Comparison of ENCODE assay signal across 28 cellular contexts in genomic region chr3:42152193-42152592, GRCh38.
"Had no signal": no experiment of that assay in that cellular context is flagged by ENCODE, and none has a peak within 500 bp of the region (broad histone marks: within the 10 kb centered on the region; RNA-seq: fewer than 3 reads in every experiment).

No MANE protein-coding gene starts in this region.

- H3K4me1 ChIP-seq: SJSA1 had no signal

- H3K9me3 Mint-ChIP-seq: activated B cell treated with CpG ODN at 0.5 μM for 24 hours; activated CD4-positive, alpha-beta T cell treated with anti-CD3 and anti-CD28 coated beads, Interleukin-2, amount 10 ng/mL, durations not matched to agents 24 days and 14 days; activated naive CD4-positive, alpha-beta T cell treated with anti-CD3 and anti-CD28 coated beads, Interleukin-2, amount 50 U/mL, for 24 hours; activated T-cell treated with anti-CD3 and anti-CD28 coated beads, Interleukin-2, amount 50 U/mL, for 24 hours; activated T-helper 1 cell treated with anti-CD3 and anti-CD28 coated beads, Interleukin-12 subunit alpha, Interleukin-12 subunit beta, Interleukin-2, Interleukin-4 antibody, amounts not matched to agents 30 ng/mL and 10 ng/mL and 1 ng/mL, durations not matched to agents 14 hours and 24 hours and 36 hours; central memory CD8-positive, alpha-beta T cell; T-helper 1 cell treated with Interleukin-12 subunit alpha and Interleukin-12 subunit beta and Interleukin-4 antibody, amounts not matched to agents 30 μg/mL and 1 μg/mL, for 36 hours had no signal

- H3K36me3 Mint-ChIP-seq: activated CD8-positive, alpha-beta memory T cell treated with anti-CD3 and anti-CD28 coated beads, Interleukin-2, amount 10 ng/mL, durations not matched to agents 7 days and 5 days; activated naive CD4-positive, alpha-beta T cell treated with anti-CD3 and anti-CD28 coated beads, Interleukin-2, amount 50 U/mL, for 24 hours had no signal

- H3K27me3 Mint-ChIP-seq: activated B cell treated with CpG ODN at 0.5 μM for 24 hours; activated CD4-positive, alpha-beta T cell treated with anti-CD3 and anti-CD28 coated beads, Interleukin-2, amount 10 ng/mL, durations not matched to agents 24 days and 14 days; activated CD8-positive, alpha-beta memory T cell treated with anti-CD3 and anti-CD28 coated beads, Interleukin-2, amount 10 ng/mL, durations not matched to agents 7 days and 5 days; activated naive CD4-positive, alpha-beta T cell treated with anti-CD3 and anti-CD28 coated beads, Interleukin-2, amount 50 U/mL, for 24 hours; activated T-cell treated with anti-CD3 and anti-CD28 coated beads, Interleukin-2, amount 50 U/mL, for 24 hours; central memory CD8-positive, alpha-beta T cell had no signal

- ATAC-seq: activated CD8-positive, alpha-beta memory T cell treated with anti-CD3 and anti-CD28 coated beads, Interleukin-2, amount 10 ng/mL, durations not matched to agents 7 days and 5 days; SK-N-SH treated with all-trans-retinoic acid at 6 μM for 48 hours had no signal

- H3K4me3 Mint-ChIP-seq: activated B cell treated with CpG ODN at 0.5 μM for 24 hours; activated CD4-positive, alpha-beta T cell treated with anti-CD3 and anti-CD28 coated beads, Interleukin-2, amount 10 ng/mL, durations not matched to agents 24 days and 14 days; activated CD8-positive, alpha-beta memory T cell treated with anti-CD3 and anti-CD28 coated beads, Interleukin-2, amount 10 ng/mL, durations not matched to agents 7 days and 5 days; activated naive CD4-positive, alpha-beta T cell treated with anti-CD3 and anti-CD28 coated beads, Interleukin-2, amount 50 U/mL, for 24 hours; activated T-cell treated with anti-CD3 and anti-CD28 coated beads, Interleukin-2, amount 50 U/mL, for 24 hours; activated T-helper 1 cell treated with anti-CD3 and anti-CD28 coated beads, Interleukin-12 subunit alpha, Interleukin-12 subunit beta, Interleukin-2, Interleukin-4 antibody, amounts not matched to agents 30 ng/mL and 10 ng/mL and 1 ng/mL, durations not matched to agents 14 hours and 24 hours and 36 hours; central memory CD8-positive, alpha-beta T cell; T-helper 1 cell treated with Interleukin-12 subunit alpha and Interleukin-12 subunit beta and Interleukin-4 antibody, amounts not matched to agents 30 μg/mL and 1 μg/mL, for 36 hours had no signal

- H3K27ac ChIP-seq: SJSA1 had no signal

- H3K27me3 ChIP-seq: Peyer's patch, SJSA1 had no signal

- DNase-seq: activated B cell treated with CpG ODN at 0.5 μM for 24 hours; activated CD4-positive, alpha-beta T cell treated with anti-CD3 and anti-CD28 coated beads for 1 hour; activated CD4-positive, alpha-beta T cell treated with anti-CD3 and anti-CD28 coated beads, Interleukin-2, amount 10 ng/mL, durations not matched to agents 24 days and 14 days; activated CD4-positive, alpha-beta T cell treated with anti-CD3 and anti-CD28 coated beads, Interleukin-2, amount 50 U/mL, for 48 hours; activated CD8-positive, alpha-beta memory T cell treated with anti-CD3 and anti-CD28 coated beads, Interleukin-2, amount 10 ng/mL, durations not matched to agents 7 days and 5 days; activated effector memory CD4-positive, alpha-beta T cell treated with Interleukin-2 at 50 U/mL for 16 hours; activated naive CD4-positive, alpha-beta T cell; activated T-cell treated with anti-CD3 and anti-CD28 coated beads, Interleukin-2, amount 50 U/mL, for 24 hours; aorta; NCI-H1048; NCI-H146; NCI-H187 treated with DMSO at 0.1 percent for 48 hours; NCI-H2081 treated with DMSO at 0.1 percent for 48 hours; NCI-H2171; NCI-H2227 treated with DMSO at 0.1 percent for 48 hours; NCI-H446 treated with DMSO at 0.1 percent for 48 hours; NCI-H526; NK-92 treated with Interleukin-12 subunit alpha and Interleukin-12 subunit beta, amount 100 ng/mL, for 24 hours; OCI-M1; Peyer's patch; SHP77; SW 1271 had no signal

- H3K4me3 ChIP-seq: Peyer's patch, SJSA1 had no signal

- H3K27ac Mint-ChIP-seq: activated CD4-positive, alpha-beta T cell treated with anti-CD3 and anti-CD28 coated beads, Interleukin-2, amount 10 ng/mL, durations not matched to agents 24 days and 14 days; activated CD8-positive, alpha-beta memory T cell treated with anti-CD3 and anti-CD28 coated beads, Interleukin-2, amount 10 ng/mL, durations not matched to agents 7 days and 5 days; activated naive CD4-positive, alpha-beta T cell treated with anti-CD3 and anti-CD28 coated beads, Interleukin-2, amount 50 U/mL, for 24 hours; activated T-cell treated with anti-CD3 and anti-CD28 coated beads, Interleukin-2, amount 50 U/mL, for 24 hours; activated T-helper 1 cell treated with anti-CD3 and anti-CD28 coated beads, Interleukin-12 subunit alpha, Interleukin-12 subunit beta, Interleukin-2, Interleukin-4 antibody, amounts not matched to agents 30 ng/mL and 10 ng/mL and 1 ng/mL, durations not matched to agents 14 hours and 24 hours and 36 hours; T-helper 1 cell treated with Interleukin-12 subunit alpha and Interleukin-12 subunit beta and Interleukin-4 antibody, amounts not matched to agents 30 μg/mL and 1 μg/mL, for 36 hours had no signal

- H3K9me3 ChIP-seq: Peyer's patch, SJSA1 had no signal

- H3K36me3 ChIP-seq: Peyer's patch, SJSA1 had no signal
